2 cellular contexts compared by ENCODE assay signal in the genomic region with DNA sequence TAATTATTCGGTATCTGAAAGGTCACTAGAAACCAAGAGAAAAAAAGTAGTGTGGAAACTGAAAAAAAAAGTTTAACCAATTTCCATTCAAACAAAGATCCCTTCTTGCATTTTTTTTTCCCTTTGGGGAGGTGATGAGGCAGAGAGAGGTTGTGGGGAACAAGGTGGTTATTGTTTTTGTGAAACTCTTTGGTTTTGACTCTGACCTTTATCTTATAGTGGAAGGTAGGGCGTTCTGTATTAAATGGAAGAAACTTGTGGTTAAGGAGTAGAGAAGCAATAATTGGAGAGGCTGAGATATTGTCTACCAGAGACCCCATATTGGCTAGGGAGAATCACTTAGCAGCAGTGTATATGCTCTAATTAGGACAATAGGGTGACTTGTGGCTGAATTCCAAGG.
A peak's percentile ranks its signal among the peaks of the same experiment; 100 is the strongest.
TF ChIP-seq lines count a peak whose summit lies in the region.

No MANE protein-coding gene starts in this region.

TF ChIP-seq in SK-N-SH treated with all-trans-retinoic acid at 6 μM for 48 hours, 23 proteins besides CTCF, POLR2A, EP300 and RAD21 (continued from another document):
- TF ChIP-seq, protein P1, sequence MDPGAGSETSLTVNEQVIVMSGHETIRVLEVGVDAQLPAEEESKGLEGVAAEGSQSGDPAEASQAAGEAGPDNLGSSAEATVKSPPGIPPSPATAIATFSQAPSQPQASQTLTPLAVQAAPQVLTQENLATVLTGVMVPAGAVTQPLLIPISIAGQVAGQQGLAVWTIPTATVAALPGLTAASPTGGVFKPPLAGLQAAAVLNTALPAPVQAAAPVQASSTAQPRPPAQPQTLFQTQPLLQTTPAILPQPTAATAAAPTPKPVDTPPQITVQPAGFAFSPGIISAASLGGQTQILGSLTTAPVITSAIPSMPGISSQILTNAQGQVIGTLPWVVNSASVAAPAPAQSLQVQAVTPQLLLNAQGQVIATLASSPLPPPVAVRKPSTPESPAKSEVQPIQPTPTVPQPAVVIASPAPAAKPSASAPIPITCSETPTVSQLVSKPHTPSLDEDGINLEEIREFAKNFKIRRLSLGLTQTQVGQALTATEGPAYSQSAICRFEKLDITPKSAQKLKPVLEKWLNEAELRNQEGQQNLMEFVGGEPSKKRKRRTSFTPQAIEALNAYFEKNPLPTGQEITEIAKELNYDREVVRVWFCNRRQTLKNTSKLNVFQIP (CRISPR knock-in tag; IDR thresholded peaks at IDR 0.05; ENCODE audit: borderline replicate concordance, low read depth) = no peak
- no peak for TF ChIP-seq BACH2 (CRISPR knock-in tag; IDR thresholded peaks at IDR 0.05; ENCODE audit: borderline replicate concordance)

TF ChIP-seq in K562, 482 proteins besides CTCF, POLR2A, EP300 and RAD21 (continued from another document):
- TF ChIP-seq, protein P2, sequence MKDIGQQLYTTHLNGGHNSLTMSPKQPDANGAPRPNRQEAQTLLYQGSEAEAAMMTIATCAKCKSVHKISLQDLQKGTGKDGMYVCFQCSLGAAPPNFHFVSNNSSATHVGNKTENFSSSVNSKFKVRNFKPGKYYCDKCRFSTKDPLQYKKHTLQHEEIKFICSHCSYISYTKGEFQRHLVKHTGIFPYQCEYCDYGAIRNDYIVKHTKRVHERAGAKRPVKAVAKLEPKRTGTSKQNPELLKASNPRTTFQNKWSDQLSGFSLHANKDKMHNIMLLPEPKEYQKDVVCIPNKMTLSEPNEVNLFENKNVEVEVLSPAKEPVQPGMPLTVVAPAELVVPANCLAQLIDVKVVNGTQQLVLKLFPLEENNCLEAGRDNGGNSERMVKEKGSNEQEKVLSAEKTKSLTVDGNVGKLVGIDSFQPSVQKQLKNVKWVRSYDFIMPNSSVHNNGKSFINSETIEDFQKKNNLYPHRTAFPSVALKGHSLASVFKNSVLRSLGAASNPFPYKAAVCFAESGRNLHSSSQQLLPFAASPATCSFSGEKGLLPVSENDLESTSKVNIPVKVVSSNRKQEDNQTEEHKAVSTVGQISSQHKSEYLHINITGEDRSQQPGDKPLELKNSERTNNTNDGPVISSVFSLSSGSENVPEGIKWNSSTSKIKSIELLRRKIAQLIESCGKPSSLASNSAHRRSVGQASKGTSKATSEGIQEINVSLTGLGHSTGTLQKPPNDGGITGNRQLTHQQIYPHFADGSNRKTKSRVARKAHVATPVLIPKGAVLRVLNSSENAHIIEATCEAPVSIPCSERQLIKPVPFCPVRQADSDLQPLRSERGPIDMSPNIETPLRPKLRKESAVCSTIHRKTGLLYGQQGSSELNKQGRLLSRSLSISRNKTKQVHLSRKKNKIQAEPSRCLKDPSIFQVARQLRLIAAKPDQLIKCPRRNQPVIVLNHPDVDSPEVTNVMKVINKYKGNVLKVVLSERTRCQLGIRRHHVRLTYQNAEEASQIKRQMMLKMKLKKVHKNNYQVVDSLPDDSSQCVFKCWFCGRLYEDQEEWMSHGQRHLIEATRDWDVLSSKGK (CRISPR knock-in tag; IDR thresholded peaks at IDR 0.05) = no peak
- no peak for TF ChIP-seq SMARCE1 (IDR thresholded peaks at IDR 0.05)
- no peak for TF ChIP-seq IFI16 (CRISPR knock-in tag; IDR thresholded peaks at IDR 0.05)
- TF ChIP-seq CC2D1A (IDR thresholded peaks at IDR 0.05) = no peak
- peak; percentile 77 for TF ChIP-seq FOSL1 (tag; conservative IDR thresholded peaks at IDR 0.05)
- no peak for TF ChIP-seq SRSF1 (IDR thresholded peaks at IDR 0.05; ENCODE audit: low read depth, low read length)
- TF ChIP-seq KLF13 (tag; IDR thresholded peaks at IDR 0.05; ENCODE audit: borderline replicate concordance, low read depth) = no peak
